1 cellular context compared by ENCODE assay signal in genomic region chr14:69153848-69154208, GRCh38.
TF ChIP-seq lines count a peak whose summit lies in the region.

No MANE protein-coding gene starts in this region.

TF ChIP-seq in K562, 482 proteins besides CTCF, POLR2A, EP300 and RAD21 (continued from another document):
- TF ChIP-seq ARID2 (IDR thresholded peaks at IDR 0.05) (no peak), ZNF311 (CRISPR knock-in tag; IDR thresholded peaks at IDR 0.05) (no peak), SMAD1 (IDR thresholded peaks at IDR 0.05; ENCODE audit: low read depth, low read length, partially characterized antibody) (no peak), TFAP4 (CRISPR knock-in tag; IDR thresholded peaks at IDR 0.05; ENCODE audit: borderline replicate concordance) (0 out of 2 replicates have a peak, but pooled peaks have one; percentile 40), ZNF75A (CRISPR knock-in tag; IDR thresholded peaks at IDR 0.05) (no peak), CSDE1 (IDR thresholded peaks at IDR 0.05) (no peak), STAT5B (CRISPR knock-in tag; IDR thresholded peaks at IDR 0.05) (no peak), ZNF263 (CRISPR knock-in tag; IDR thresholded peaks at IDR 0.05; ENCODE audit: borderline replicate concordance) (peak; percentile 76)
